In the genomic region with DNA sequence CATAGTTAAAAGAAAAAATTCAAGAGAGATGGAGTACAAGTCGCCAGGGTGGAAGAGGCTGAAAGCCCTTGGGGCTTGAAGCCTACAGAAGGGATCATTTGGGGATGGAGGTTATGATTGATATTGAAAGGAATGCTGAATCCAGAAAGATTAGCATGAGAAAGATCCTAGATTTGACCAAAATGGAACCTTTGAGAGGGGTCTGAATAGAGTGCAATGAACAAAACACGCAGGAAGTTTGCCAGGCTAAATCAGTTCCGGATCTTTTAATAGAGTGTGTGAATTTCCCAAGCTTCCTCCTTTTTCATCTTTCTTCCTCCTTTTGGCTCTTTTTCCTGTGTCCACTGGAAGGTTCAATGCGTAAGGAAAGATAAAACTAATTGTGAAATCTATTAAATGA, we compare ENCODE assay signal across 18 cellular contexts. TPM values are rescaled to one million over a fixed set of nuclear protein-coding genes. Genes with fewer than 3 reads are reported as not detected.
"Had no signal": no experiment of that assay in that cellular context is flagged by ENCODE, and none has a peak within 500 bp of the region (broad histone marks: within the 10 kb centered on the region; RNA-seq: fewer than 3 reads in every experiment).

No MANE protein-coding gene starts in this region.

- H3K9me3 ChIP-seq: esophagus squamous epithelium, left ventricle myocardium inferior, right lobe of liver, tibial nerve had no signal

- H3K4me1 ChIP-seq: left ventricle myocardium inferior, right lobe of liver had no signal

- H3K36me3 ChIP-seq: esophagus squamous epithelium, heart right ventricle, left ventricle myocardium inferior, right lobe of liver, spleen, tibial nerve had no signal

- H3K4me3 ChIP-seq: dorsolateral prefrontal cortex, esophagus squamous epithelium, heart right ventricle, left ventricle myocardium inferior, right lobe of liver, spleen, tibial nerve had no signal

- DNase-seq: activated CD4-positive, alpha-beta T cell treated with anti-CD3 and anti-CD28 coated beads, Interleukin-2, amount 50 U/mL, for 4 hours; activated CD8-positive, alpha-beta memory T cell treated with anti-CD3 and anti-CD28 coated beads, Interleukin-2, amount 10 ng/mL, durations not matched to agents 7 days and 5 days; activated effector memory CD4-positive, alpha-beta T cell treated with Interleukin-2 at 50 U/mL for 16 hours; activated T-cell treated with anti-CD3 and anti-CD28 coated beads, Interleukin-2, amount 50 U/mL, for 24 hours; amniotic stem cell; dorsolateral prefrontal cortex; esophagus squamous epithelium; heart right ventricle; left ventricle myocardium inferior; right lobe of liver; spleen; stimulated activated CD4-positive, alpha-beta T cell treated with anti-CD3 and anti-CD28 coated beads, Interleukin-1b, Interleukin-23, amount 100 ng/mL, for 48 hours; T-helper 2 cell had no signal

- H3K27ac ChIP-seq: foreskin keratinocyte, heart right ventricle, left ventricle myocardium inferior, right lobe of liver had no signal

- ATAC-seq: activated CD4-positive, CD25-positive, alpha-beta regulatory T cell treated with anti-CD3 and anti-CD28 coated beads, Interleukin-2, amount 50 U/mL, for 24 hours; activated CD8-positive, alpha-beta memory T cell treated with anti-CD3 and anti-CD28 coated beads, Interleukin-2, amount 10 ng/mL, durations not matched to agents 7 days and 5 days; heart right ventricle; right lobe of liver; stimulated activated memory B cell treated with anti-CD40 and anti-IgM and Interleukin-4, amounts not matched to agents 10 μg/mL and 1 μg/mL and 100 μg/mL, for 72 hours had no signal

- H3K27me3 ChIP-seq: esophagus squamous epithelium, foreskin keratinocyte, heart right ventricle, right lobe of liver, spleen, tibial nerve had no signal

RNA-seq across cellular contexts. Expression of gene IPCEF1, which starts 15.3 kb away (rescaled TPM):
- total RNA-seq: foreskin keratinocyte, myocyte had no signal
- polyA plus RNA-seq: foreskin keratinocyte had no signal
